In genomic region chr4:63430105-63430504, GRCh38 we compare ENCODE assay signal across 21 cellular contexts.
DNase-seq lines count a peak whose midpoint lies in the region; ATAC-seq, FAIRE-seq and TF ChIP-seq lines count a peak whose summit lies in the region.
"Had no signal": no experiment of that assay in that cellular context is flagged by ENCODE, and none has a peak within 500 bp of the region (broad histone marks: within the 10 kb centered on the region; RNA-seq: fewer than 3 reads in every experiment).

No MANE protein-coding gene starts in this region.

- no peaks in the 10 kb centered on the region for H3K4me1 ChIP-seq in astrocyte (ENCODE audit: insufficient read depth, low read length)
- H3K4me1 ChIP-seq: Caco-2, HAP-1 had no signal

- no peaks in the 10 kb centered on the region for H3K27me3 Mint-ChIP-seq in astrocyte (ENCODE audit: low read depth, unreplicated experiment)
- H3K27me3 Mint-ChIP-seq: CD4-positive, alpha-beta T cell had no signal

- no peaks in the 10 kb centered on the region for H3K9me3 ChIP-seq in astrocyte (ENCODE audit: insufficient read depth, low read depth, low read length)
- H3K9me3 ChIP-seq: Caco-2, HAP-1 had no signal

- H3K4me3 ChIP-seq in astrocyte (ENCODE audit: insufficient read depth, low read depth, low read length) = no peak overlapping the region
- H3K4me3 ChIP-seq: GM12878, GM23248, HAP-1 had no signal

- H3K36me3 ChIP-seq in astrocyte (ENCODE audit: insufficient read depth, low read length) = no peaks in the 10 kb centered on the region
- H3K36me3 ChIP-seq: HAP-1 had no signal

- no peak for TF ChIP-seq CTCF in astrocyte (IDR thresholded peaks at IDR 0.05; ENCODE audit: insufficient read depth, low read depth, low read length)

- H3K27me3 ChIP-seq in astrocyte (ENCODE audit: insufficient read depth, low read length) = no peaks in the 10 kb centered on the region

- H3K4me3 Mint-ChIP-seq in astrocyte (ENCODE audit: unreplicated experiment) = no peak overlapping the region
- H3K4me3 Mint-ChIP-seq: CD4-positive, alpha-beta T cell had no signal

- H3K4me2 ChIP-seq in astrocyte (ENCODE audit: low read length) = no peak overlapping the region
- H3K4me2 ChIP-seq: KMS-11 had no signal

- no peaks in the 10 kb centered on the region for H4K20me1 ChIP-seq in astrocyte (ENCODE audit: insufficient read depth, low read length)

- no peak for FAIRE-seq in HTR-8/SVneo (lab: Jason Lieb, UNC)
- FAIRE-seq in astrocyte (lab: Jason Lieb, UNC) = no peak
- no peak for FAIRE-seq in urothelium cell line (lab: Jason Lieb, UNC)
- FAIRE-seq: D721Med, GM12878, GM19239 had no signal

- H3K27ac ChIP-seq in astrocyte (ENCODE audit: low read depth, low read length) = no peak overlapping the region
- H3K27ac ChIP-seq: C4-2B, GM23248, HL-60, KMS-11 had no signal

- H3K9me3 Mint-ChIP-seq in astrocyte (ENCODE audit: unreplicated experiment) = no peaks in the 10 kb centered on the region

- no peaks in the 10 kb centered on the region for H3K36me3 Mint-ChIP-seq in astrocyte (ENCODE audit: low read depth, unreplicated experiment)

- DNase-seq in ELR (ENCODE audit: low read depth) = peak; percentile 3
- DNase-seq in HTR-8/SVneo (ENCODE audit: insufficient read length, low spot score) = peak; percentile 6
- no peak for DNase-seq in astrocyte (ENCODE audit: low read depth)
- peak; percentile 8 for DNase-seq in urothelium cell line (ENCODE audit: low spot score)
- DNase-seq in HUDEP-2 (lab: John Stamatoyannopoulos, UW; ENCODE audit: unreplicated experiment in 76 of 76) = no peak
- DNase-seq: ACHN; AML-193; Caco-2; CD4-positive, alpha-beta T cell; DMS153; DMS79 treated with DMSO at 0.1 percent for 48 hours; GM23248 had no signal

- H3K4me1 Mint-ChIP-seq in astrocyte (ENCODE audit: low read depth, unreplicated experiment) = peaks cover 6% of the 10 kb centered on the region

- H3K79me2 ChIP-seq in astrocyte (ENCODE audit: insufficient read depth, low read length) = no peaks in the 10 kb centered on the region

- peak overlapping the region; percentile 44 for H3K27ac Mint-ChIP-seq in astrocyte (ENCODE audit: unreplicated experiment)
- H3K27ac Mint-ChIP-seq: CD4-positive, alpha-beta T cell had no signal

- H2AFZ ChIP-seq in astrocyte (ENCODE audit: low read depth, low read length) = no peak overlapping the region
- H2AFZ ChIP-seq: GM23248 had no signal

- ATAC-seq in GM18867 (IDR thresholded peaks at IDR 0.05; ENCODE audit: unreplicated experiment) (no peak), HG03196 (IDR thresholded peaks at IDR 0.05; ENCODE audit: unreplicated experiment) (no peak)
- ATAC-seq: GM12878 had no signal

- no peak overlapping the region for H3K9ac ChIP-seq in astrocyte (ENCODE audit: low read length)
- H3K9ac ChIP-seq: GM23248, KMS-11 had no signal

Comparison
In these comparisons a context has a peak if more than half of its experiments do, and no peak if none do; other contexts are left out.
1. DNase-seq: peak in ELR (single experiment), HTR-8/SVneo (single experiment) and urothelium cell line (single experiment); none in astrocyte (single experiment) and HUDEP-2 (0 of 76).